Comparison of ENCODE assay signal across 35 cellular contexts in genomic region chr11:69461272-69461962, GRCh38. TPM values are rescaled to one million over a fixed set of nuclear protein-coding genes. Genes with fewer than 3 reads are reported as not detected.
"Had no signal": no experiment of that assay in that cellular context is flagged by ENCODE, and none has a peak within 500 bp of the region (broad histone marks: within the 10 kb centered on the region; RNA-seq: fewer than 3 reads in every experiment).

No MANE protein-coding gene starts in this region.

- H2AFZ ChIP-seq: neural progenitor cell had no signal

- H3K36me3 Mint-ChIP-seq: immature natural killer cell, neural progenitor cell, T-cell had no signal

- H3K4me3 Mint-ChIP-seq: activated naive CD8-positive, alpha-beta T cell; activated T-cell treated with anti-CD3 and anti-CD28 coated beads, Interleukin-2, amount 50 U/mL, for 72 hours; immature natural killer cell; naive thymus-derived CD8-positive, alpha-beta T cell; neural progenitor cell; stimulated activated naive B cell treated with anti-CD40 and anti-IgM and Interleukin-4, amounts not matched to agents 10 μg/mL and 1 μg/mL and 100 μg/mL, for 72 hours; T-cell; T-helper 2 cell treated with Interferon-gamma antibody and Interleukin-4, amounts not matched to agents 5 μg/mL and 100 μg/mL, for 36 hours had no signal

- H3K27me3 ChIP-seq: body of pancreas, neural progenitor cell, sigmoid colon, suprapubic skin, tibial artery had no signal

- H3K9ac ChIP-seq: neural progenitor cell had no signal

- H3K9me3 ChIP-seq: prostate gland, suprapubic skin had no signal

- FAIRE-seq: small intestine had no signal

- DNase-seq: activated CD4-positive, alpha-beta T cell treated with anti-CD3 and anti-CD28 coated beads for 4 hours; activated CD4-positive, alpha-beta T cell treated with anti-CD3 and anti-CD28 coated beads, Interleukin-2, amount 50 U/mL, for 4 hours; activated CD4-positive, CD25-positive, alpha-beta regulatory T cell; activated naive CD4-positive, alpha-beta T cell; activated T-cell treated with anti-CD3 and anti-CD28 coated beads for 4 hours; activated T-cell treated with anti-CD3 and anti-CD28 coated beads, Interleukin-2, amount 50 U/mL, for 72 hours; anterior cingulate cortex; body of pancreas; cerebellar nuclear complex; effector memory CD4-positive, alpha-beta T cell; head of caudate nucleus; hippocampal formation; immature natural killer cell; naive thymus-derived CD8-positive, alpha-beta T cell; retina; sigmoid colon; small intestine; stimulated activated CD4-positive, alpha-beta T cell treated with anti-CD3 and anti-CD28 coated beads, Interleukin-1b, Interleukin-23, amount 100 ng/mL, for 48 hours; stimulated activated naive B cell treated with anti-CD40 and anti-IgM and Interleukin-4, amounts not matched to agents 10 μg/mL and 1 μg/mL and 100 μg/mL, for 72 hours; T-cell; tibial artery had no signal

- H3K4me1 ChIP-seq: prostate gland had no signal

- H3K4me3 ChIP-seq: body of pancreas, coronary artery, dorsolateral prefrontal cortex, lower lobe of right lung, neural progenitor cell, prostate gland, sigmoid colon, suprapubic skin, tibial artery had no signal

- H3K27ac ChIP-seq: body of pancreas, dorsolateral prefrontal cortex, lower lobe of right lung, neural progenitor cell, prostate gland, sigmoid colon, suprapubic skin, tibial artery had no signal

- ATAC-seq: activated T-cell treated with anti-CD3 and anti-CD28 coated beads, Interleukin-2, amount 50 U/mL, for 72 hours; body of pancreas; naive thymus-derived CD8-positive, alpha-beta T cell; stimulated activated naive B cell treated with anti-CD40 and anti-IgM and Interleukin-4, amounts not matched to agents 10 μg/mL and 1 μg/mL and 100 μg/mL, for 72 hours; T-cell had no signal

- H3K27ac Mint-ChIP-seq: activated naive CD8-positive, alpha-beta T cell; activated T-cell treated with anti-CD3 and anti-CD28 coated beads, Interleukin-2, amount 50 U/mL, for 72 hours; immature natural killer cell; naive thymus-derived CD8-positive, alpha-beta T cell; stimulated activated naive B cell treated with anti-CD40 and anti-IgM and Interleukin-4, amounts not matched to agents 10 μg/mL and 1 μg/mL and 100 μg/mL, for 72 hours; T-cell; T-helper 2 cell treated with Interferon-gamma antibody and Interleukin-4, amounts not matched to agents 5 μg/mL and 100 μg/mL, for 36 hours had no signal

- H3K4me1 Mint-ChIP-seq: immature natural killer cell; naive thymus-derived CD8-positive, alpha-beta T cell; stimulated activated naive B cell treated with anti-CD40 and anti-IgM and Interleukin-4, amounts not matched to agents 10 μg/mL and 1 μg/mL and 100 μg/mL, for 72 hours; T-cell had no signal

- H3K36me3 ChIP-seq: lower lobe of right lung, neural progenitor cell, prostate gland, sigmoid colon, suprapubic skin, tibial artery had no signal

- H3K4me2 ChIP-seq: neural progenitor cell had no signal

RNA-seq across cellular contexts. Expression of gene LINC01488, which starts 20.0 kb away (rescaled TPM):
- total RNA-seq: activated T-cell treated with anti-CD3 and anti-CD28 coated beads, Interleukin-2, amount 50 U/mL, for 72 hours; body of pancreas; dorsolateral prefrontal cortex; epithelial cell of proximal tubule; fibroblast of lung; fibroblast of villous mesenchyme; kidney epithelial cell; lower lobe of right lung; naive thymus-derived CD8-positive, alpha-beta T cell; omental fat pad; prostate gland; suprapubic skin; T-cell; ureter had no signal
